20 cellular contexts compared by ENCODE assay signal in genomic region chr1:18816808-18817207, GRCh38. TPM values are rescaled to one million over a fixed set of nuclear protein-coding genes. Genes with fewer than 3 reads are reported as not detected.
DNase-seq lines count a peak whose midpoint lies in the region; ATAC-seq lines count a peak whose summit lies in the region.
"Had no signal": no experiment of that assay in that cellular context is flagged by ENCODE, and none has a peak within 500 bp of the region (broad histone marks: within the 10 kb centered on the region; RNA-seq: fewer than 3 reads in every experiment).

No MANE protein-coding gene starts in this region.

- no peaks in the 10 kb centered on the region for H3K9me3 Mint-ChIP-seq in immature natural killer cell
- no peaks in the 10 kb centered on the region for H3K9me3 Mint-ChIP-seq in activated naive CD8-positive, alpha-beta T cell treated with anti-CD3 and anti-CD28 coated beads, Interleukin-2, amount 50 U/mL, for 24 hours
- H3K9me3 Mint-ChIP-seq: H9 had no signal

- no peak for ATAC-seq in activated naive CD8-positive, alpha-beta T cell treated with anti-CD3 and anti-CD28 coated beads, Interleukin-2, amount 50 U/mL, for 24 hours
- ATAC-seq: HepG2, Right ventricle myocardium inferior had no signal

- peaks cover 14 to 25% (median 23%) of the 10 kb centered on the region in 3 donors for H3K27me3 Mint-ChIP-seq in immature natural killer cell (ENCODE audit: low read depth in 3 of 3)
- peaks cover 38% of the 10 kb centered on the region for H3K27me3 Mint-ChIP-seq in activated naive CD8-positive, alpha-beta T cell treated with anti-CD3 and anti-CD28 coated beads, Interleukin-2, amount 50 U/mL, for 24 hours

- H3K36me3 Mint-ChIP-seq in immature natural killer cell = no peaks in the 10 kb centered on the region
- H3K36me3 Mint-ChIP-seq in activated naive CD8-positive, alpha-beta T cell treated with anti-CD3 and anti-CD28 coated beads, Interleukin-2, amount 50 U/mL, for 24 hours (ENCODE audit: low read depth) = no peaks in the 10 kb centered on the region
- H3K36me3 Mint-ChIP-seq: CD8-positive, alpha-beta memory T cell had no signal

- H3K4me1 Mint-ChIP-seq in immature natural killer cell = peaks cover 19% of the 10 kb centered on the region in 2 donors
- H3K4me1 Mint-ChIP-seq in activated naive CD8-positive, alpha-beta T cell treated with anti-CD3 and anti-CD28 coated beads, Interleukin-2, amount 50 U/mL, for 24 hours = no peaks in the 10 kb centered on the region
- H3K4me1 Mint-ChIP-seq: CD8-positive, alpha-beta memory T cell had no signal

- H3K4me3 Mint-ChIP-seq in immature natural killer cell = peak overlapping the region; percentile 2 to 62 (median 22)
- H3K4me3 Mint-ChIP-seq in activated naive CD8-positive, alpha-beta T cell treated with anti-CD3 and anti-CD28 coated beads, Interleukin-2, amount 50 U/mL, for 24 hours = no peak overlapping the region
- H3K4me3 Mint-ChIP-seq: CD8-positive, alpha-beta memory T cell; H9 had no signal

- DNase-seq in EH (ENCODE audit: low read depth) = peak; percentile 44
- DNase-seq in SW480 (ENCODE audit: low spot score) = peak; percentile 21
- peak; percentile 71 to 72 (median 72) for DNase-seq in immature natural killer cell
- peak; percentile 1 for DNase-seq in renal cortical epithelial cell (ENCODE audit: low read depth)
- DNase-seq in NCI-H146 (lab: John Stamatoyannopoulos, UW) = no peak
- DNase-seq in activated naive CD8-positive, alpha-beta T cell treated with anti-CD3 and anti-CD28 coated beads, Interleukin-2, amount 50 U/mL, for 24 hours = no peak
- DNase-seq in hepatic stellate cell (ENCODE audit: low spot score) = no peak
- DNase-seq: C1 segment of cervical spinal cord; CD8-positive, alpha-beta memory T cell; GF-D8; H9; KBM-7; NCI-H1417 treated with DMSO at 0.1 percent for 48 hours; NCI-H2029; NCI-H446 treated with DMSO at 0.1 percent for 48 hours; NCI-H69 had no signal

- peak overlapping the region; percentile 74 to 89 (median 82) for H3K27ac Mint-ChIP-seq in immature natural killer cell
- no peak overlapping the region for H3K27ac Mint-ChIP-seq in activated naive CD8-positive, alpha-beta T cell treated with anti-CD3 and anti-CD28 coated beads, Interleukin-2, amount 50 U/mL, for 24 hours
- H3K27ac Mint-ChIP-seq: H9 had no signal

RNA-seq across cellular contexts. Expression of gene TAS1R2, which starts 42.7 kb away (rescaled TPM):
- not detected for polyA plus RNA-seq in immature natural killer cell
- total RNA-seq in renal cortical epithelial cell = not detected in 2 replicates
- total RNA-seq: A673; CD8-positive, alpha-beta memory T cell; H9; HepG2; OCI-LY7; Right ventricle myocardium inferior had no signal
- polyA plus RNA-seq: CD8-positive, alpha-beta memory T cell; HepG2 had no signal

Comparison
In these comparisons a context has a peak if more than half of its experiments do, and no peak if none do; other contexts are left out.
1. DNase-seq: peak in EH (single experiment), SW480 (single experiment), immature natural killer cell (3 of 3) and renal cortical epithelial cell (single experiment); none in NCI-H146 (single experiment), activated naive CD8-positive, alpha-beta T cell treated with anti-CD3 and anti-CD28 coated beads, Interleukin-2, amount 50 U/mL, for 24 hours (single experiment) and hepatic stellate cell (single experiment).